In the genomic region with DNA sequence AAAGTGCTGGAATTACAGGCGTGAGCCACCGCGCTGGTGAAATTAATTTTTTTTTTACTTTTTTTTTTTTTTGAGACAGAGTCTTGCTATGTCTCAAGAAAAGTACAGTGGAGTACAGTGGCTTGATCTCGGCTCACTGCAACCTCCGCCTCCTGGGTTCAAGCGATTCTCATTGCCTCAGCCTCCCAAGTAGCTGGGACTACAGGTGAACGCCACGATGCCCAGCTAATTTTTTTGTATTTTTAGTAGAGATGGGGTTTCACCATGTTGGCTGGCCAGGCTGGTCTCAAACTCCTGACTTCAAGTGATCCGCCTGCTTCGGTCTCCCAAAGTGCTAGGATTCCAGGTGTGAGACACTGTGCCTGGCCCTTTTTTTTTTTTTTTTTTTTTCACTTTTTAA, we compare ENCODE assay signal across 1 cellular context. TPM values are rescaled to one million over a fixed set of nuclear protein-coding genes. Genes with fewer than 3 reads are reported as not detected.
"Had no signal": no experiment of that assay in that cellular context is flagged by ENCODE, and none has a peak within 500 bp of the region (broad histone marks: within the 10 kb centered on the region; RNA-seq: fewer than 3 reads in every experiment).

No MANE protein-coding gene starts in this region.

RNA-seq across cellular contexts. Expression of gene EMID1, which starts 42.2 kb away (rescaled TPM):
- total RNA-seq: MCF 10A had no signal
